In genomic region chr18:55079067-55079466, GRCh38 we compare ENCODE assay signal across 25 cellular contexts.
DNase-seq lines count a peak whose midpoint lies in the region; ATAC-seq, FAIRE-seq and TF ChIP-seq lines count a peak whose summit lies in the region.
"Had no signal": no experiment of that assay in that cellular context is flagged by ENCODE, and none has a peak within 500 bp of the region (broad histone marks: within the 10 kb centered on the region; RNA-seq: fewer than 3 reads in every experiment).

No MANE protein-coding gene starts in this region.

- CTCF ChIA-PET in Caco-2 (lab: Charles Lee) (no interaction called here), K562 (lab: Yijun Ruan, JAX; ENCODE audit: low intra/inter-chr PET ratio) (no interaction called here)

- no peak for FAIRE-seq in K562 (lab: Jason Lieb, UNC)
- FAIRE-seq: A549, GM12878, H54 had no signal

- DNase-seq in Caco-2 (no peak), K562 (ENCODE audit: extremely low read depth in 1 of 4, low spot score in 3 of 4) (no peak), mucosa of descending colon (no peak)
- DNase-seq in stimulated activated CD4-positive, alpha-beta T cell treated with anti-CD3 and anti-CD28 coated beads, Interleukin-15, amount 100 ng/mL, for 24 hours, result no peak
- DNase-seq: 8988T; ACHN; AML-193; BE2C; Calu3; CD4-positive, alpha-beta T cell; CD8-positive, alpha-beta memory T cell; DMS79; EL; GDM1; GOT3; HFFc6 had no signal

- H3K9me3 Mint-ChIP-seq in Caco-2 (ENCODE audit: unreplicated experiment), result no peaks in the 10 kb centered on the region
- H3K9me3 Mint-ChIP-seq in stimulated activated memory B cell treated with anti-CD40 and anti-IgM and Interleukin-4, amounts not matched to agents 10 μg/mL and 1 μg/mL and 100 μg/mL, for 72 hours, result no peaks in the 10 kb centered on the region
- H3K9me3 Mint-ChIP-seq: CD4-positive, alpha-beta T cell; HFFc6 had no signal

- no peak overlapping the region for H3K4me3 Mint-ChIP-seq in Caco-2 (ENCODE audit: unreplicated experiment)
- no peak overlapping the region for H3K4me3 Mint-ChIP-seq in stimulated activated memory B cell treated with anti-CD40 and anti-IgM and Interleukin-4, amounts not matched to agents 10 μg/mL and 1 μg/mL and 100 μg/mL, for 72 hours
- H3K4me3 Mint-ChIP-seq: CD14-positive monocyte; CD4-positive, alpha-beta T cell; CD8-positive, alpha-beta memory T cell; HFFc6 had no signal

- peaks cover 21% of the 10 kb centered on the region for H3K4me1 Mint-ChIP-seq in Caco-2 (ENCODE audit: low read depth, unreplicated experiment)
- H3K4me1 Mint-ChIP-seq in stimulated activated memory B cell treated with anti-CD40 and anti-IgM and Interleukin-4, amounts not matched to agents 10 μg/mL and 1 μg/mL and 100 μg/mL, for 72 hours, result peaks cover 25% of the 10 kb centered on the region
- H3K4me1 Mint-ChIP-seq: CD14-positive monocyte; CD8-positive, alpha-beta memory T cell had no signal

- no peaks in the 10 kb centered on the region for H3K36me3 Mint-ChIP-seq in Caco-2 (ENCODE audit: insufficient read depth, unreplicated experiment)
- peaks cover 13% of the 10 kb centered on the region for H3K36me3 Mint-ChIP-seq in stimulated activated memory B cell treated with anti-CD40 and anti-IgM and Interleukin-4, amounts not matched to agents 10 μg/mL and 1 μg/mL and 100 μg/mL, for 72 hours
- H3K36me3 Mint-ChIP-seq: CD14-positive monocyte; CD8-positive, alpha-beta memory T cell had no signal

- BruUV-seq in Caco-2 (replicated peaks; lab: Mats Ljungman, UMichigan), result no TSS peak
- BruUV-seq in K562 (replicated peaks; lab: Mats Ljungman, UMichigan), result no TSS peak

- WGBS in K562 (ENCODE audit: insufficient coverage, low coverage, missing lambda C conversion rate), result 3% methylated on average over 6 of the region's 6 CpGs

- in situ Hi-C loops in K562 (cut with MboI), result no loop called here

- POLR2A ChIA-PET in Caco-2 (lab: Charles Lee) (no interaction called here), K562 (lab: Yijun Ruan, JAX) (interaction anchor here (1.2 kb wide), 1 partner anchor 14 kb away, joined by 4 read pairs; no protein-coding TSS in a partner anchor)

- no peak overlapping the region for H3K4me2 ChIP-seq in K562 (ENCODE audit: insufficient read depth, low read length)

- no peaks in the 10 kb centered on the region for H3K9me1 ChIP-seq in K562 (ENCODE audit: control insufficient read depth, insufficient read depth, low read length)

- no peak for TF ChIP-seq RAD21 in K562 (CRISPR knock-in tag; conservative IDR thresholded peaks at IDR 0.05 in 1 of 2, IDR thresholded peaks at IDR 0.05 in 1 of 2)

- no peak overlapping the region for H3K4me3 ChIP-seq in Caco-2 (ENCODE audit: low read depth, low read length)
- no peak overlapping the region for H3K4me3 ChIP-seq in K562
- no peak overlapping the region for H3K4me3 ChIP-seq in mucosa of descending colon
- H3K4me3 ChIP-seq: A549; BLaER1 treated with 17β-estradiol and CSF1 and Interleukin-3, amounts not matched to agents 10 nM and 100 nM; GM12878; HAP-1 had no signal

- no peak overlapping the region for H3K27ac ChIP-seq in K562 (ENCODE audit: extremely low read depth, low read depth, low read length)
- H3K27ac ChIP-seq: BLaER1 treated with 17β-estradiol and CSF1 and Interleukin-3, amounts not matched to agents 10 nM and 100 nM had no signal

- no peak for TF ChIP-seq EP300 in K562 (IDR thresholded peaks at IDR 0.05; ENCODE audit: low read length)

- no peak for TF ChIP-seq POLR2A in K562 (conservative IDR thresholded peaks at IDR 0.05)

- no peak overlapping the region for H3K9ac ChIP-seq in K562 (ENCODE audit: insufficient read depth in 1 of 2, low read depth in 2 of 2, low read length in 2 of 2)
- H3K9ac ChIP-seq: BLaER1 treated with 17β-estradiol and CSF1 and Interleukin-3, amounts not matched to agents 10 nM and 100 nM had no signal

- no peaks in the 10 kb centered on the region for H3K79me2 ChIP-seq in K562 (ENCODE audit: control insufficient read depth, insufficient read depth, low read length)

- no peaks in the 10 kb centered on the region for H3K36me3 ChIP-seq in Caco-2 (ENCODE audit: control insufficient read depth, insufficient read depth, low read length)
- no peaks in the 10 kb centered on the region for H3K36me3 ChIP-seq in K562 (ENCODE audit: control insufficient read depth, insufficient read depth, low read length)
- H3K36me3 ChIP-seq in mucosa of descending colon (ENCODE audit: low read depth), result no peaks in the 10 kb centered on the region
- H3K36me3 ChIP-seq: BE2C; BLaER1 treated with 17β-estradiol and CSF1 and Interleukin-3, amounts not matched to agents 10 nM and 100 nM; HAP-1 had no signal

- H3K27ac Mint-ChIP-seq in Caco-2 (ENCODE audit: unreplicated experiment), result peak overlapping the region; percentile 39
- peak overlapping the region; percentile 74 for H3K27ac Mint-ChIP-seq in stimulated activated memory B cell treated with anti-CD40 and anti-IgM and Interleukin-4, amounts not matched to agents 10 μg/mL and 1 μg/mL and 100 μg/mL, for 72 hours
- H3K27ac Mint-ChIP-seq: CD14-positive monocyte; CD4-positive, alpha-beta T cell; HFFc6 had no signal

- peaks cover 4% of the 10 kb centered on the region; the same call in 1 of the 2 replicates for H3K4me1 ChIP-seq in Caco-2
- H3K4me1 ChIP-seq in K562 (replicated peaks in 1 of 2; ENCODE audit: control insufficient read depth in 2 of 2, insufficient read depth in 2 of 2, low read length in 2 of 2), result no peaks in the 10 kb centered on the region
- no peaks in the 10 kb centered on the region for H3K4me1 ChIP-seq in mucosa of descending colon (ENCODE audit: low read depth)
- H3K4me1 ChIP-seq: BE2C, HAP-1 had no signal

- no peaks in the 10 kb centered on the region for H4K20me1 ChIP-seq in K562 (replicated peaks; ENCODE audit: control insufficient read depth, insufficient read depth, low read length)
- H4K20me1 ChIP-seq: BLaER1 treated with 17β-estradiol and CSF1 and Interleukin-3, amounts not matched to agents 10 nM and 100 nM had no signal

- no peaks in the 10 kb centered on the region for H3K9me3 ChIP-seq in Caco-2
- no peaks in the 10 kb centered on the region for H3K9me3 ChIP-seq in K562 (replicated peaks; ENCODE audit: control insufficient read depth, insufficient read depth, low read depth, low read length)
- H3K9me3 ChIP-seq in mucosa of descending colon, result no peaks in the 10 kb centered on the region
- H3K9me3 ChIP-seq: A549; BE2C; BLaER1 treated with 17β-estradiol and CSF1 and Interleukin-3, amounts not matched to agents 10 nM and 100 nM; HAP-1 had no signal

- intact Hi-C loops in Caco-2 (cut with micrococcal nuclease; ENCODE audit: unreplicated experiment) (no loop called here), K562 (cut with micrococcal nuclease) (no loop called here), mucosa of descending colon (cut with DNase I, micrococcal nuclease) (no loop called here)

- H3K27me3 ChIP-seq in Caco-2 (replicated peaks; ENCODE audit: control insufficient read depth, insufficient read depth, low read length) (no peaks in the 10 kb centered on the region), K562 (ENCODE audit: control insufficient read depth in 2 of 2, insufficient read depth in 2 of 2, low read length in 2 of 2) (peaks cover 0 to 10% of the 10 kb centered on the region in 2 experiments; a peak in 3 of 5 replicates)
- H3K27me3 ChIP-seq: BE2C; BLaER1 treated with 17β-estradiol and CSF1 and Interleukin-3, amounts not matched to agents 10 nM and 100 nM had no signal

- no peaks in the 10 kb centered on the region for H3K27me3 Mint-ChIP-seq in Caco-2 (ENCODE audit: insufficient read depth, unreplicated experiment)
- H3K27me3 Mint-ChIP-seq in stimulated activated memory B cell treated with anti-CD40 and anti-IgM and Interleukin-4, amounts not matched to agents 10 μg/mL and 1 μg/mL and 100 μg/mL, for 72 hours, result no peaks in the 10 kb centered on the region

- ATAC-seq in K562, result no peak
- peak; percentile 23 for ATAC-seq in mucosa of descending colon
- no peak for ATAC-seq in stimulated activated memory B cell treated with anti-CD40 and anti-IgM and Interleukin-4, amounts not matched to agents 10 μg/mL and 1 μg/mL and 100 μg/mL, for 72 hours
- ATAC-seq in GM21515 (IDR thresholded peaks at IDR 0.05; ENCODE audit: unreplicated experiment), result no peak
- ATAC-seq in GM18907 (IDR thresholded peaks at IDR 0.05; ENCODE audit: unreplicated experiment), result no peak
- ATAC-seq: GM12878 had no signal

- no peak overlapping the region for H2AFZ ChIP-seq in K562 (ENCODE audit: low read depth, low read length)

- TF ChIP-seq CTCF in Caco-2 (IDR thresholded peaks at IDR 0.05; ENCODE audit: insufficient read depth in 1 of 2, low read depth in 1 of 2, low read length in 1 of 2, severe bottlenecking in 1 of 2, unreplicated experiment in 1 of 2) (no peak), K562 (IDR thresholded peaks at IDR 0.05 in 2 of 3, conservative IDR thresholded peaks at IDR 0.05 in 1 of 3; ENCODE audit: insufficient read depth in 2 of 3, low read depth in 1 of 3, low read length in 3 of 3) (no peak), mucosa of descending colon (IDR thresholded peaks at IDR 0.05) (no peak)

TF ChIP-seq in K562, 482 proteins besides CTCF, POLR2A, EP300 and RAD21 (continues in another document):
- TF ChIP-seq PRMT5 (CRISPR knock-in tag; IDR thresholded peaks at IDR 0.05) (no peak), LEF1 (IDR thresholded peaks at IDR 0.05) (no peak), NRF1 (conservative IDR thresholded peaks at IDR 0.05 in 1 of 2, IDR thresholded peaks at IDR 0.05 in 1 of 2) (peak; percentile 46 to 52), ZNF655 (CRISPR knock-in tag; IDR thresholded peaks at IDR 0.05) (no peak)
